In the genomic region with DNA sequence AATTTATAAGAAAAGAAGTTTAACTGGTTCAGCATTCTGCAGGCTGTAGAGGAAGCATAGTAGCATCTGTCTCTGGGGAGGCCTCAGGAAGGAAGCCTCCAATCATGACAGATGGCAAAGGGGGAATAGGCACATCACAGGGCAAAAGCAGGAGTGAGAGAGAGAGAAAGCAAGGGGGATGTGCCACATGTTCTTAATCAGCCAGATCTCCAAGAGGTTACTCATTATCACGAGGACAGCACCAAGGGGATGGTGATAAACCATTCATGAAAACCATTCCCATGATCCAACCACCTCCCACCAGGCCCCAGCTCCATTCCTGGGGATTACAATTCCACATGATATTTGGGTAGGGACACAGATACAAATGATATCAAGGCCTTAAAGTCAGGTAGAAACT, we compare ENCODE assay signal across 16 cellular contexts.
"Had no signal": no experiment of that assay in that cellular context is flagged by ENCODE, and none has a peak within 500 bp of the region (broad histone marks: within the 10 kb centered on the region; RNA-seq: fewer than 3 reads in every experiment).

No MANE protein-coding gene starts in this region.

- H3K9me3 Mint-ChIP-seq: activated CD4-positive, alpha-beta memory T cell treated with anti-CD3 and anti-CD28 coated beads for 36 hours; activated naive CD8-positive, alpha-beta T cell treated with anti-CD3 and anti-CD28 coated beads for 36 hours; activated T-cell treated with anti-CD3 and anti-CD28 coated beads, Interleukin-2, amount 50 U/mL, for 72 hours; dendritic cell treated with granulocyte-macrophage colony-stimulating factor and Interleukin-4, amounts not matched to agents 40 ng/mL and 50 ng/mL, for 4 days had no signal

- H3K36me3 Mint-ChIP-seq: activated CD4-positive, alpha-beta memory T cell treated with anti-CD3 and anti-CD28 coated beads for 36 hours; activated naive CD8-positive, alpha-beta T cell treated with anti-CD3 and anti-CD28 coated beads for 36 hours; natural killer cell had no signal

- H3K27ac Mint-ChIP-seq: activated CD4-positive, alpha-beta memory T cell treated with anti-CD3 and anti-CD28 coated beads for 36 hours; activated naive CD8-positive, alpha-beta T cell treated with anti-CD3 and anti-CD28 coated beads for 36 hours; activated T-cell treated with anti-CD3 and anti-CD28 coated beads, Interleukin-2, amount 50 U/mL, for 72 hours; dendritic cell treated with granulocyte-macrophage colony-stimulating factor and Interleukin-4, amounts not matched to agents 40 ng/mL and 50 ng/mL, for 4 days; natural killer cell had no signal

- ATAC-seq: activated T-cell treated with anti-CD3 and anti-CD28 coated beads, Interleukin-2, amount 50 U/mL, for 72 hours; left colon; mucosa of descending colon; natural killer cell; sciatic nerve; stimulated activated naive CD8-positive, alpha-beta T cell treated with anti-CD3 and anti-CD28 coated beads, Interleukin-15, Interleukin-2, amounts not matched to agents 100 U/mL and 50 U/mL, for 24 hours; upper lobe of right lung had no signal

- H3K4me3 Mint-ChIP-seq: activated CD4-positive, alpha-beta memory T cell treated with anti-CD3 and anti-CD28 coated beads for 36 hours; activated naive CD8-positive, alpha-beta T cell treated with anti-CD3 and anti-CD28 coated beads for 36 hours; activated T-cell treated with anti-CD3 and anti-CD28 coated beads, Interleukin-2, amount 50 U/mL, for 72 hours; dendritic cell treated with granulocyte-macrophage colony-stimulating factor and Interleukin-4, amounts not matched to agents 40 ng/mL and 50 ng/mL, for 4 days; natural killer cell had no signal

- H3K27me3 Mint-ChIP-seq: activated CD4-positive, alpha-beta memory T cell treated with anti-CD3 and anti-CD28 coated beads for 36 hours; activated naive CD8-positive, alpha-beta T cell treated with anti-CD3 and anti-CD28 coated beads for 36 hours; dendritic cell treated with granulocyte-macrophage colony-stimulating factor and Interleukin-4, amounts not matched to agents 40 ng/mL and 50 ng/mL, for 4 days had no signal

- H3K4me1 Mint-ChIP-seq: activated naive CD8-positive, alpha-beta T cell treated with anti-CD3 and anti-CD28 coated beads for 36 hours; natural killer cell had no signal

- DNase-seq: activated CD4-positive, alpha-beta memory T cell treated with anti-CD3 and anti-CD28 coated beads for 36 hours; activated gamma-delta T cell treated with Interleukin-2 at 50 U/mL for 16 hours; activated naive CD8-positive, alpha-beta T cell treated with anti-CD3 and anti-CD28 coated beads for 36 hours; activated T-cell treated with anti-CD3 and anti-CD28 coated beads, Interleukin-2, amount 50 U/mL, for 72 hours; anterior cingulate cortex; cerebellar nuclear complex; head of caudate nucleus; left colon; mucosa of descending colon; natural killer cell; stimulated activated CD4-positive, alpha-beta T cell treated with anti-CD3 and anti-CD28 coated beads, Interleukin-12 subunit alpha, Interleukin-12 subunit beta, amount 100 ng/mL, for 4 hours; stimulated activated naive CD8-positive, alpha-beta T cell treated with anti-CD3 and anti-CD28 coated beads, Interleukin-15, Interleukin-2, amounts not matched to agents 100 U/mL and 50 U/mL, for 24 hours; T-helper 9 cell; upper lobe of right lung had no signal
